8 cellular contexts compared by ENCODE assay signal in genomic region chr14:101760138-101761011, GRCh38. TPM values are rescaled to one million over a fixed set of nuclear protein-coding genes. Genes with fewer than 3 reads are reported as not detected.
A peak's percentile ranks its signal among the peaks of the same experiment; 100 is the strongest.
DNase-seq lines count a peak whose midpoint lies in the region; ATAC-seq and TF ChIP-seq lines count a peak whose summit lies in the region.

No MANE protein-coding gene starts in this region.

- POLR2A ChIA-PET in GM10248 (lab: Yijun Ruan, JAX): interaction anchor here (0.6 to 1.4 kb wide), 3 partner anchors 29 to 1110 kb away, joined by 3 to 12 read pairs (median 5); no protein-coding TSS in a partner anchor

- H3K27ac ChIP-seq in angular gyrus (ENCODE audit: low read depth, low read length): peak overlapping the region; percentile 74

- no peaks in the 10 kb centered on the region for H3K4me1 Mint-ChIP-seq in type B pancreatic cell (ENCODE audit: unreplicated experiment)

- H3K36me3 Mint-ChIP-seq in type B pancreatic cell: peaks cover 5% of the 10 kb centered on the region

- CTCF ChIA-PET in GM10248 (lab: Yijun Ruan, JAX): interaction anchor here (1.1 to 2.3 kb wide), 4 partner anchors 11 to 201 kb away, joined by 3 to 15 read pairs (median 4); no protein-coding TSS in a partner anchor

- TF ChIP-seq CTCF in GM10248 (IDR thresholded peaks at IDR 0.05; ENCODE audit: control extremely low read depth, extremely low read depth, low read depth, missing control alignments): no peak
- no peak for TF ChIP-seq CTCF in type B pancreatic cell (conservative IDR thresholded peaks at IDR 0.05)

- intact Hi-C loops in left cardiac atrium (cut with DNase I): loop anchor here (10.0 kb wide), 1 partner anchor 204 kb away; the partner anchor contains the start of gene DYNC1H1 (in 2 of the 2)
- intact Hi-C loops in posterior vena cava (cut with DNase I): no loop called here

- H3K27ac Mint-ChIP-seq in type B pancreatic cell: peak overlapping the region; percentile 34

- H3K27me3 Mint-ChIP-seq in type B pancreatic cell: peaks cover 31% of the 10 kb centered on the region

- ATAC-seq in HG02884 (IDR thresholded peaks at IDR 0.05; ENCODE audit: unreplicated experiment) (peak; percentile 50), left cardiac atrium (peak; percentile 88 to 94)

- no peaks in the 10 kb centered on the region for H3K9me3 Mint-ChIP-seq in type B pancreatic cell

- DNase-seq in GM10248 (ENCODE audit: extremely low spot score): peak; percentile 98
- peak; percentile 96 for DNase-seq in NCI-H187 treated with DMSO at 0.1 percent for 48 hours (lab: John Stamatoyannopoulos, UW)
- peak; percentile 90 to 96 (median 95) for DNase-seq in T-helper 2 cell
- peak; percentile 97 for DNase-seq in left cardiac atrium
- peak; percentile 99 for DNase-seq in posterior vena cava (ENCODE audit: low spot score)
- peak; percentile 97 for DNase-seq in type B pancreatic cell (ENCODE audit: extremely low spot score, unreplicated experiment)

- peak overlapping the region; percentile 75 for H3K4me3 Mint-ChIP-seq in type B pancreatic cell

RNA-seq across cellular contexts. Expression of gene PPP2R5C, which starts 1.1 kb away (rescaled TPM):
- total RNA-seq in left cardiac atrium (100 to 1,000 TPM; 126 to 142 TPM), posterior vena cava (100 to 1,000 TPM; 132 to 135 TPM), type B pancreatic cell (ENCODE audit: low replicate concordance) (99.8 TPM in 2 replicates)

Comparison
In these comparisons a context has a peak if more than half of its experiments do, and no peak if none do; other contexts are left out.
1. Peak in every context shown above with its lines: DNase-seq, ATAC-seq and H3K27ac ChIP-seq.
2. intact Hi-C loops: an anchor here in left cardiac atrium (10.0 kb wide); none called in posterior vena cava.